1 cellular context compared by ENCODE assay signal in genomic region chr2:42012651-42013050, GRCh38.
TF ChIP-seq lines count a peak whose summit lies in the region.

No MANE protein-coding gene starts in this region.

TF ChIP-seq in H1, 55 proteins besides CTCF, POLR2A, EP300 and RAD21:
- TF ChIP-seq CHD2 (IDR thresholded peaks at IDR 0.05; ENCODE audit: low read length), result no peak
- peak; percentile 60 for TF ChIP-seq TEAD4 (IDR thresholded peaks at IDR 0.05; ENCODE audit: low read depth, low read length)
- no peak for TF ChIP-seq SIN3A (conservative IDR thresholded peaks at IDR 0.05 in 1 of 2, IDR thresholded peaks at IDR 0.05 in 1 of 2; ENCODE audit: low read depth in 1 of 2, low read length in 2 of 2)
